8 cellular contexts compared by ENCODE assay signal in the genomic region with DNA sequence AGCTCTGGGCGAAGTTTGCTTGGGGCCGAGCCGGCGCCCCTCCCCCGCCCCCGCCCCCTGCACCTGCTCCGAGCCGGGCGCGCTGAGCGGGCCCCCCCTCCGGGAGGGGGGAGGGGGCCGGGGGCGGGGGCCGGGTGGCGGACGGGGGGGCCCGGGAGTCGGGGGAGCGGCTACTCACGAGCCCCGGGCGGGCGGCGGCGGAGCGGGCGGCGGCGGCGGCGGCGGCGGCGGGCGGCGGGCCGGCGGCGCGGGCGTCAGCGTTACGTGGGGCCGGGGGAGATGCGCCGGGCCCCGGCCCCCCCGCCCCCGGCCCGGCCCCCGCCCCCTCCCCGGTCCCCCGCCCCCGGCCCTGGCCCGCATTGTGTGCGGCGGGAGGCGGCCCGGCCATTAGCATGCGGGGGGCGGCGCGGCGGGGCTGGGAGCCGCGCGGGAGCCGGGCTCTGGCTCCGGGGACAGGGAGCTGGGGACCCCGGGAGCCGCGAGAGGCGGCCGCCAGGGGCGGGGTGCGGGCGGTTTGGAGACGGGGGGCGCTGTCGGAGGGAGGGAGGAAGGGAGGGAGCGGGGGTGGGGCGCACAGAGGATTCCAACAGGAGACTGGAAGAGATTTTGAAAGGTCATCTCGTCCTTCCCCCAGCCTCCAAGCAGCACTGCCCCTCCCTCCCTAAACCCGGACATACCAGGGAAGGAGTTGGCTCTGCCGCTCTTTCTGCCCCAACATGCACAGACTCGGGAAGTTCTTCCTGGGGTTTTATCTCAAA. TPM values are rescaled to one million over a fixed set of nuclear protein-coding genes. Genes with fewer than 3 reads are reported as not detected.
A peak's percentile ranks its signal among the peaks of the same experiment; 100 is the strongest.
DNase-seq lines count a peak whose midpoint lies in the region; ATAC-seq, FAIRE-seq and TF ChIP-seq lines count a peak whose summit lies in the region.

A gene (minus strand): TSS at position 522 of the 758 bp plus-strand sequence. CDS start 5,064 bp downstream, outside the sequence.

- FAIRE-seq in K562 (lab: Jason Lieb, UNC), result no peak

- TF ChIP-seq RAD21 in K562 (CRISPR knock-in tag; conservative IDR thresholded peaks at IDR 0.05 in 1 of 2, IDR thresholded peaks at IDR 0.05 in 1 of 2), result no peak

- H3K27me3 ChIP-seq in Panc1 (ENCODE audit: control insufficient read depth, insufficient read depth, low read length) (no peaks in the 10 kb centered on the region), K562 (ENCODE audit: control insufficient read depth in 2 of 2, insufficient read depth in 2 of 2, low read length in 2 of 2) (no peaks in the 10 kb centered on the region)

- TF ChIP-seq CTCF in Panc1 (IDR thresholded peaks at IDR 0.05) (0 out of 2 replicates have a peak, but pooled peaks have one; percentile 4), K562 (IDR thresholded peaks at IDR 0.05 in 2 of 3, conservative IDR thresholded peaks at IDR 0.05 in 1 of 3; ENCODE audit: insufficient read depth in 2 of 3, low read depth in 1 of 3, low read length in 3 of 3) (peak in 1 of 3 experiments; percentile 13; a peak in 1 of 6 replicates)

- CTCF ChIA-PET in Panc1 (lab: Charles Lee), result no interaction called here
- CTCF ChIA-PET in K562 (lab: Yijun Ruan, JAX; ENCODE audit: low intra/inter-chr PET ratio), result no interaction called here

- H3K4me3 ChIP-seq in Panc1 (ENCODE audit: low read depth in 2 of 2, low read length in 2 of 2) (peak within 1 kb of the TSS; percentile 61 to 62), K562 (peak within 1 kb of the TSS; percentile 53)

- in situ Hi-C loops in Panc1 (cut with HindIII; ENCODE audit: low pct_unique_long_range_greater_than_20kb, low sequenced_read_pairs) (no loop called here), K562 (cut with MboI) (no loop called here)

- 0 out of 3 replicates have a peak, but pooled peaks cover 6% of the 10 kb centered on the region for H3K79me2 ChIP-seq in K562 (ENCODE audit: control insufficient read depth, insufficient read depth, low read length)

- H2AFZ ChIP-seq in K562 (ENCODE audit: low read depth, low read length), result peak within 1 kb of the TSS; percentile 54

- intact Hi-C loops in Panc1 (cut with micrococcal nuclease; ENCODE audit: unreplicated experiment), result no loop called here
- intact Hi-C loops in K562 (cut with micrococcal nuclease), result no loop called here
- intact Hi-C loops in posterior vena cava (cut with DNase I), result no loop called here

- peak within 1 kb of the TSS; percentile 27 to 86 for H3K9ac ChIP-seq in K562 (ENCODE audit: insufficient read depth in 1 of 2, low read depth in 2 of 2, low read length in 2 of 2)

- H4K20me1 ChIP-seq in K562 (replicated peaks; ENCODE audit: control insufficient read depth, insufficient read depth, low read length), result no peaks in the 10 kb centered on the region

- 0% methylated on average over 2 of the region's 87 CpGs for WGBS in K562 (ENCODE audit: insufficient coverage, low coverage, missing lambda C conversion rate)

- POLR2A ChIA-PET in Panc1 (lab: Charles Lee) (no interaction called here), K562 (lab: Yijun Ruan, JAX) (no interaction called here)

- TF ChIP-seq POLR2A in K562 (conservative IDR thresholded peaks at IDR 0.05), result no peak

- peak within 1 kb of the TSS; percentile 64 for H3K4me2 ChIP-seq in K562 (ENCODE audit: insufficient read depth, low read length)

- peak; percentile 65 for ATAC-seq in Panc1
- ATAC-seq in K562, result peak; percentile 45
- no peak for ATAC-seq in GM21390 (IDR thresholded peaks at IDR 0.05; ENCODE audit: unreplicated experiment)

- no TSS peak for BruUV-seq in Panc1 (replicated peaks; lab: Mats Ljungman, UMichigan)
- no TSS peak for BruUV-seq in K562 (replicated peaks; lab: Mats Ljungman, UMichigan)

- TF ChIP-seq EP300 in K562 (IDR thresholded peaks at IDR 0.05; ENCODE audit: low read length), result no peak

- no peaks in the 10 kb centered on the region for H3K9me3 ChIP-seq in Panc1 (ENCODE audit: control insufficient read depth, insufficient read depth, low read depth, low read length)
- no peaks in the 10 kb centered on the region for H3K9me3 ChIP-seq in K562 (replicated peaks; ENCODE audit: control insufficient read depth, insufficient read depth, low read depth, low read length)

- no peaks in the 10 kb centered on the region for H3K36me3 ChIP-seq in Panc1 (ENCODE audit: control insufficient read depth, insufficient read depth, low read length)
- no peaks in the 10 kb centered on the region for H3K36me3 ChIP-seq in K562 (ENCODE audit: control insufficient read depth, insufficient read depth, low read length)

- peaks cover 8% of the 10 kb centered on the region for H3K4me1 ChIP-seq in Panc1 (ENCODE audit: control insufficient read depth, insufficient read depth, low read length)
- H3K4me1 ChIP-seq in K562 (replicated peaks in 1 of 2; ENCODE audit: control insufficient read depth in 2 of 2, insufficient read depth in 2 of 2, low read length in 2 of 2), result peaks cover 20 to 34% of the 10 kb centered on the region in 2 experiments

- no peaks in the 10 kb centered on the region for H3K9me1 ChIP-seq in K562 (ENCODE audit: control insufficient read depth, insufficient read depth, low read length)

- peak; percentile 50 for DNase-seq in AG20443 (ENCODE audit: low spot score)
- peak; percentile 48 for DNase-seq in H4 (ENCODE audit: low spot score)
- DNase-seq in Panc1 (ENCODE audit: low read depth, low spot score), result no peak
- peak; percentile 48 to 78 (median 68) for DNase-seq in K562 (ENCODE audit: extremely low read depth in 1 of 4, low spot score in 3 of 4)
- DNase-seq in hepatic stellate cell (ENCODE audit: low spot score), result peak; percentile 52
- DNase-seq in posterior vena cava (ENCODE audit: low spot score), result no peak
- no peak for DNase-seq in germinal center (ENCODE audit: low spot score)

- H3K27ac ChIP-seq in Panc1 (ENCODE audit: low read length) (peak within 1 kb of the TSS; percentile 69), K562 (ENCODE audit: extremely low read depth, low read depth, low read length) (peak within 1 kb of the TSS; percentile 12; the same call in 2 of the 3 replicates)

TF ChIP-seq in K562, 482 proteins besides CTCF, POLR2A, EP300 and RAD21 (continues in another document):
- TF ChIP-seq EGR1 (conservative IDR thresholded peaks at IDR 0.05) (0 out of 2 replicates have a peak, but pooled peaks have one; percentile 3), MAFF (IDR thresholded peaks at IDR 0.05; ENCODE audit: low read length) (no peak), GABPA (tag; conservative IDR thresholded peaks at IDR 0.05; ENCODE audit: low read depth) (0 out of 2 replicates have a peak, but pooled peaks have one; percentile 27), KHSRP (IDR thresholded peaks at IDR 0.05) (no peak), ELF1 (tag; IDR thresholded peaks at IDR 0.05) (peak; percentile 22; the same call in 1 of the 2 replicates), PCBP2 (IDR thresholded peaks at IDR 0.05; ENCODE audit: low read depth, low read length, poor library complexity, severe bottlenecking) (no peak), ZNF766 (CRISPR knock-in tag; conservative IDR thresholded peaks at IDR 0.05) (no peak), NR2C1 (IDR thresholded peaks at IDR 0.05) (peak; percentile 48; the same call in 1 of the 2 replicates), NR2C1 (tag; IDR thresholded peaks at IDR 0.05) (peak; percentile 59), RBFOX2 (IDR thresholded peaks at IDR 0.05; ENCODE audit: low read depth, low read length) (peak; percentile 31; the same call in 1 of the 2 replicates), POLR2G (IDR thresholded peaks at IDR 0.05; ENCODE audit: low read depth, low read length) (peak; percentile 65), SAFB2 (IDR thresholded peaks at IDR 0.05; ENCODE audit: borderline replicate concordance, low read depth, low read length, severe bottlenecking) (no peak)
- TF ChIP-seq, protein P1, sequence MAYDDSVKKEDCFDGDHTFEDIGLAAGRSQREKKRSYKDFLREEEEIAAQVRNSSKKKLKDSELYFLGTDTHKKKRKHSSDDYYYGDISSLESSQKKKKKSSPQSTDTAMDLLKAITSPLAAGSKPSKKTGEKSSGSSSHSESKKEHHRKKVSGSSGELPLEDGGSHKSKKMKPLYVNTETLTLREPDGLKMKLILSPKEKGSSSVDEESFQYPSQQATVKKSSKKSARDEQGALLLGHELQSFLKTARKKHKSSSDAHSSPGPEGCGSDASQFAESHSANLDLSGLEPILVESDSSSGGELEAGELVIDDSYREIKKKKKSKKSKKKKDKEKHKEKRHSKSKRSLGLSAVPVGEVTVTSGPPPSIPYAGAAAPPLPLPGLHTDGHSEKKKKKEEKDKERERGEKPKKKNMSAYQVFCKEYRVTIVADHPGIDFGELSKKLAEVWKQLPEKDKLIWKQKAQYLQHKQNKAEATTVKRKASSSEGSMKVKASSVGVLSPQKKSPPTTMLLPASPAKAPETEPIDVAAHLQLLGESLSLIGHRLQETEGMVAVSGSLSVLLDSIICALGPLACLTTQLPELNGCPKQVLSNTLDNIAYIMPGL (CRISPR knock-in tag; IDR thresholded peaks at IDR 0.05), result no peak

RNA-seq across cellular contexts. Expression of the gene that starts here (rescaled TPM):
- 7.3 and 11.3 TPM in 2 replicates for total RNA-seq in H4 (2014; rRNA removed; shearing (Covaris generic))
- total RNA-seq in Panc1 (2021; ENCODE audit: unreplicated experiment), result 19.9 TPM
- polyA plus RNA-seq in Panc1 (2012; ENCODE audit: insufficient read length), result 21.1 TPM
- 10.9 and 15.3 TPM in 2 replicates for total RNA-seq in K562 (2011; cell fraction: chromatin; rRNA removed; ENCODE audit: low replicate concordance)
- total RNA-seq in K562 (2011; cell fraction: nucleolus; rRNA removed), result 9.5 TPM in 2 replicates
- total RNA-seq in K562 (2011; cell fraction: nucleoplasm; rRNA removed), result 10.8 and 13.2 TPM in 2 replicates
- total RNA-seq in K562 (2014; rRNA removed), result 3.7 and 6.4 TPM in 2 replicates
- 2.2 and 2.6 TPM in 2 replicates for total RNA-seq in K562 (2014; rRNA removed; fragmentation: Illumina TruSeq; extraction: Trizol)
- 4.1 and 4.3 TPM in 2 replicates for total RNA-seq in K562 (2015; rRNA removed; fragmentation: Illumina TruSeq; extraction: Trizol)
- 9.3 and 10.6 TPM in 2 replicates for total RNA-seq in K562 (2021)
- polyA plus RNA-seq in K562 (2011; rRNA removed), result 1.9 and 2.8 TPM in 2 replicates
- polyA plus RNA-seq in K562 (2011; cell fraction: cytosol; rRNA removed), result 2.7 and 15.0 TPM in 2 replicates
- polyA plus RNA-seq in K562 (2011; cell fraction: nucleus; rRNA removed), result 12.7 and 34.2 TPM in 2 replicates
- polyA plus RNA-seq in K562 (2012), result 5.6 and 6.2 TPM in 2 replicates
- 2.6 and 3.1 TPM in 2 replicates for polyA plus RNA-seq in K562 (2014; fragmentation: Illumina TruSeq; extraction: Trizol)
- polyA plus RNA-seq in K562 (2014; fragmentation: Nextera tagmentation; extraction: Ambion mirVana), result under 1 TPM; 0.29 to 0.53 TPM
- polyA plus RNA-seq in K562 (2014; rRNA removed), result 7.7 and 7.8 TPM in 2 replicates
- polyA minus RNA-seq in K562 (2011; rRNA and poly(A)+ RNA removed), result 2.0 and 3.0 TPM in 2 replicates
- 2.1 and 3.3 TPM in 2 replicates for polyA minus RNA-seq in K562 (2011; cell fraction: cytosol; rRNA and poly(A)+ RNA removed)
- 5.0 and 9.7 TPM in 2 replicates for polyA minus RNA-seq in K562 (2011; cell fraction: nucleus; rRNA and poly(A)+ RNA removed)
- 10 to 100 TPM; 27.0 to 37.6 TPM for total RNA-seq in posterior vena cava

Comparison
In these comparisons a context has a peak if more than half of its experiments do, and no peak if none do; other contexts are left out.
1. DNase-seq: peak in AG20443 (single experiment), H4 (single experiment), K562 (4 of 4) and hepatic stellate cell (single experiment); none in Panc1 (single experiment), posterior vena cava (single experiment) and germinal center (single experiment).